12 cellular contexts compared by ENCODE assay signal in the genomic region with DNA sequence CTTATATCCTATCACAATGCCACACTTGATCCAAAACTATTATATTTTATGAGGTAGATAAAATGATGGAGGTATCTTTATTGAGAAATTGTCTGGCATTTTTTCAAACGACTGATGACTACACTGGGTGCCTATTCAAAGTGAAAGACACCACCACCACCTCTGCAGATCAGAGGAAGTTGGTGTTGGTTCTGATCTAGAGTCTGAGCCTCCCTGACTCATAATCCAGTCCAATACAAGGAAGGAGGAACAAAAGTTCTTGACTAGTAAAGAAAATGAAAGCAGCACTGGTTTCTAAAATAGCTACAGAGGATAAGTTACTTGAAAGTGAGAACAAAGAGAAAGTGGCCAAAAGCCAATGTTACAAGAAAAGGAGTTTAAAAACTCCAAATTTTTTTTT.
DNase-seq lines count a peak whose midpoint lies in the region; ATAC-seq and TF ChIP-seq lines count a peak whose summit lies in the region.
"Had no signal": no experiment of that assay in that cellular context is flagged by ENCODE, and none has a peak within 500 bp of the region (broad histone marks: within the 10 kb centered on the region; RNA-seq: fewer than 3 reads in every experiment).

No MANE protein-coding gene starts in this region.

- intact Hi-C loops in sigmoid colon (cut with DNase I), result no loop called here

- WGBS in sigmoid colon, 2 donors, result 72 to 81% methylated on average over 1 of the region's 1 CpG

- TF ChIP-seq POLR2A in sigmoid colon (IDR thresholded peaks at IDR 0.05), result no peak

- H3K36me3 ChIP-seq in sigmoid colon, result no peaks in the 10 kb centered on the region

- H3K27me3 ChIP-seq in sigmoid colon, result no peaks in the 10 kb centered on the region

- H3K9me3 ChIP-seq in sigmoid colon, result no peaks in the 10 kb centered on the region

- no peak overlapping the region for H3K4me3 ChIP-seq in sigmoid colon

- peak; percentile 62 for DNase-seq in CD1c-positive myeloid dendritic cell (ENCODE audit: extremely low spot score)
- no peak for DNase-seq in activated T-cell treated with anti-CD3 and anti-CD28 coated beads, Interleukin-2, amount 50 U/mL, for 24 hours
- no peak for DNase-seq in NCI-H226
- no peak for DNase-seq in DMS114 treated with DMSO at 0.1 percent for 48 hours (lab: John Stamatoyannopoulos, UW; ENCODE audit: unreplicated experiment)
- no peak for DNase-seq in NCI-H187 (lab: John Stamatoyannopoulos, UW)
- DNase-seq in sigmoid colon, result no peak
- DNase-seq: NCI-H748 treated with DMSO at 0.1 percent for 48 hours had no signal

- no peak overlapping the region for H3K27ac ChIP-seq in sigmoid colon

- H3K27ac Mint-ChIP-seq in activated T-cell treated with anti-CD3 and anti-CD28 coated beads, Interleukin-2, amount 50 U/mL, for 24 hours, result peak overlapping the region; percentile 83
- H3K27ac Mint-ChIP-seq: B cell, nephron had no signal

- H3K4me1 Mint-ChIP-seq in activated T-cell treated with anti-CD3 and anti-CD28 coated beads, Interleukin-2, amount 50 U/mL, for 24 hours (ENCODE audit: low read depth), result peaks cover 55% of the 10 kb centered on the region
- H3K4me1 Mint-ChIP-seq: nephron had no signal

- H3K9me3 Mint-ChIP-seq in activated T-cell treated with anti-CD3 and anti-CD28 coated beads, Interleukin-2, amount 50 U/mL, for 24 hours, result peaks cover 16% of the 10 kb centered on the region

- H3K4me1 ChIP-seq in sigmoid colon, result no peaks in the 10 kb centered on the region

- H3K27me3 Mint-ChIP-seq in activated T-cell treated with anti-CD3 and anti-CD28 coated beads, Interleukin-2, amount 50 U/mL, for 24 hours, result no peaks in the 10 kb centered on the region
- H3K27me3 Mint-ChIP-seq: B cell had no signal

- H3K4me3 Mint-ChIP-seq in activated T-cell treated with anti-CD3 and anti-CD28 coated beads, Interleukin-2, amount 50 U/mL, for 24 hours, result peak overlapping the region; percentile 41
- H3K4me3 Mint-ChIP-seq: B cell, nephron had no signal

- ATAC-seq in GM19351 (IDR thresholded peaks at IDR 0.05; ENCODE audit: unreplicated experiment) (peak; percentile 96), HG03060 (IDR thresholded peaks at IDR 0.05; ENCODE audit: low read depth, unreplicated experiment) (peak; percentile 89)
- ATAC-seq: esophagus mucosa had no signal

- TF ChIP-seq EP300 in sigmoid colon (IDR thresholded peaks at IDR 0.05), result no peak

- no peak for TF ChIP-seq CTCF in sigmoid colon (IDR thresholded peaks at IDR 0.05)

- H3K36me3 Mint-ChIP-seq in activated T-cell treated with anti-CD3 and anti-CD28 coated beads, Interleukin-2, amount 50 U/mL, for 24 hours (ENCODE audit: low read depth), result peaks cover 69% of the 10 kb centered on the region
